ENCODE assay signal across 17 cellular contexts in the genomic region with DNA sequence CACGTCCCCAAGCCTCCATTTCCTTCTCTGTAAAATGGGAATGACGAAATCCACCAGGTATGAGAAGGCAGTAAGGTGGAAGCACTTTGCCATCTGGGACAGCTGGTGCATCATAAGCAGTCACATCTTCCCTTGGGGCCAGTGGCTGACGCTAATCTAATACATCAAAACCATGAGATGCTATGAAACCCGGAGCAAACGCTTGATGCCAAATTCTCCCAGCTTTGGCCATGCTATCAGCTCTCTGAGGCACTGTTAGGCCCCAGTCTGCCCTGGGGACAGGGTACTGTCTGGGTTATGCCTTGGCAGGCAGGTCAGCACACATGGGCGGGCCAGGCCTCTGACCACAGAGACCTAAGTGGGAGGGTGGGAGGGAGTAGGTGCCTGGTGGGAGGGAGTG.
DNase-seq lines count a peak whose midpoint lies in the region; ATAC-seq and TF ChIP-seq lines count a peak whose summit lies in the region.
"Had no signal": no experiment of that assay in that cellular context is flagged by ENCODE, and none has a peak within 500 bp of the region (broad histone marks: within the 10 kb centered on the region; RNA-seq: fewer than 3 reads in every experiment).

No MANE protein-coding gene starts in this region.

- no peaks in the 10 kb centered on the region for H3K79me2 ChIP-seq in GM23338 (replicated peaks; ENCODE audit: insufficient read depth)

- peaks cover 13% of the 10 kb centered on the region for H3K36me3 Mint-ChIP-seq in neural crest cell (ENCODE audit: low read depth)
- no peaks in the 10 kb centered on the region; the same call in 2 of the 3 replicates for H3K36me3 Mint-ChIP-seq in GM23338 (ENCODE audit: low read depth)

- H3K27ac ChIP-seq in GM23338 (ENCODE audit: low read depth): no peak overlapping the region
- H3K27ac ChIP-seq: 22Rv1; A549; BLaER1 treated with 17β-estradiol and CSF1 and Interleukin-3, amounts not matched to agents 10 nM and 100 nM had no signal

- H2AFZ ChIP-seq in GM23338: no peak overlapping the region

- no peaks in the 10 kb centered on the region for H4K20me1 ChIP-seq in GM23338 (replicated peaks; ENCODE audit: insufficient read depth)
- H4K20me1 ChIP-seq: BLaER1 treated with 17β-estradiol and CSF1 and Interleukin-3, amounts not matched to agents 10 nM and 100 nM had no signal

- TF ChIP-seq CTCF in neural crest cell (conservative IDR thresholded peaks at IDR 0.05) (no peak), GM23338 (conservative IDR thresholded peaks at IDR 0.05; ENCODE audit: low read depth in 2 of 2) (no peak)

- no peaks in the 10 kb centered on the region for H3K4me1 Mint-ChIP-seq in stimulated activated naive CD8-positive, alpha-beta T cell treated with anti-CD3 and anti-CD28 coated beads, Interleukin-15, amount 100 ng/mL, for 72 hours
- H3K4me1 Mint-ChIP-seq in neural crest cell: no peaks in the 10 kb centered on the region
- H3K4me1 Mint-ChIP-seq in GM23338: no peaks in the 10 kb centered on the region; the same call in 2 of the 3 replicates
- H3K4me1 Mint-ChIP-seq: H9 had no signal

- H3K27ac Mint-ChIP-seq in stimulated activated naive CD8-positive, alpha-beta T cell treated with anti-CD3 and anti-CD28 coated beads, Interleukin-15, amount 100 ng/mL, for 72 hours: peak overlapping the region in 1 of 2 donors; percentile 42
- peak overlapping the region; percentile 35 for H3K27ac Mint-ChIP-seq in neural crest cell (ENCODE audit: unreplicated experiment)
- no peak overlapping the region for H3K27ac Mint-ChIP-seq in GM23338
- H3K27ac Mint-ChIP-seq: CD8-positive, alpha-beta T cell; H9 had no signal

- peak; percentile 54 for ATAC-seq in stimulated activated naive CD8-positive, alpha-beta T cell treated with anti-CD3 and anti-CD28 coated beads, Interleukin-15, amount 100 ng/mL, for 72 hours
- ATAC-seq in stimulated activated naive CD8-positive, alpha-beta T cell treated with anti-CD3 and anti-CD28 coated beads, Interleukin-15, Interleukin-2, amounts not matched to agents 100 U/mL and 50 U/mL, for 24 hours: no peak
- ATAC-seq in GM23338 (no peak), GM18873 (IDR thresholded peaks at IDR 0.05; ENCODE audit: low FRiP score, unreplicated experiment) (no peak)
- ATAC-seq: A549; CD8-positive, alpha-beta T cell; HepG2 had no signal

- H3K9me2 ChIP-seq in GM23338 (ENCODE audit: insufficient read depth): 0 out of 2 replicates have a peak, but pooled peaks cover 5% of the 10 kb centered on the region

- no peaks in the 10 kb centered on the region for H3K27me3 Mint-ChIP-seq in stimulated activated naive CD8-positive, alpha-beta T cell treated with anti-CD3 and anti-CD28 coated beads, Interleukin-15, amount 100 ng/mL, for 72 hours
- no peaks in the 10 kb centered on the region for H3K27me3 Mint-ChIP-seq in neural crest cell (ENCODE audit: low read depth)
- H3K27me3 Mint-ChIP-seq in GM23338 (ENCODE audit: insufficient read depth, low read depth, poor library complexity): peaks cover 4% of the 10 kb centered on the region

- no peak overlapping the region for H3K4me3 Mint-ChIP-seq in stimulated activated naive CD8-positive, alpha-beta T cell treated with anti-CD3 and anti-CD28 coated beads, Interleukin-15, amount 100 ng/mL, for 72 hours
- no peak overlapping the region for H3K4me3 Mint-ChIP-seq in neural crest cell
- H3K4me3 Mint-ChIP-seq in GM23338: no peak overlapping the region
- H3K4me3 Mint-ChIP-seq: CD8-positive, alpha-beta T cell; H9 had no signal

- no peak overlapping the region for H3K4me3 ChIP-seq in GM23338
- H3K4me3 ChIP-seq: A549; BLaER1 treated with 17β-estradiol and CSF1 and Interleukin-3, amounts not matched to agents 10 nM and 100 nM had no signal

- no peaks in the 10 kb centered on the region for H3K36me3 ChIP-seq in GM23338 (ENCODE audit: insufficient read depth)
- H3K36me3 ChIP-seq: BLaER1 treated with 17β-estradiol and CSF1 and Interleukin-3, amounts not matched to agents 10 nM and 100 nM had no signal

- no peaks in the 10 kb centered on the region for H3K4me1 ChIP-seq in GM23338 (ENCODE audit: insufficient read depth)
- H3K4me1 ChIP-seq: A549; BLaER1 treated with 17β-estradiol and CSF1 and Interleukin-3, amounts not matched to agents 10 nM and 100 nM had no signal

- no peaks in the 10 kb centered on the region for H3F3A ChIP-seq in GM23338 (replicated peaks; ENCODE audit: low read depth)

- peak; percentile 18 for DNase-seq in NCI-H82 (lab: John Stamatoyannopoulos, UW)
- DNase-seq in NCI-H82 treated with DMSO at 0.1 percent for 48 hours (lab: John Stamatoyannopoulos, UW; ENCODE audit: unreplicated experiment): no peak
- DNase-seq in stimulated activated naive CD8-positive, alpha-beta T cell treated with anti-CD3 and anti-CD28 coated beads, Interleukin-15, amount 100 ng/mL, for 72 hours: no peak
- DNase-seq in stimulated activated naive CD8-positive, alpha-beta T cell treated with anti-CD3 and anti-CD28 coated beads, Interleukin-15, Interleukin-2, amounts not matched to agents 100 U/mL and 50 U/mL, for 24 hours: no peak
- no peak for DNase-seq in neural crest cell (ENCODE audit: low read depth, low spot score)
- DNase-seq in GM23338 (ENCODE audit: low spot score): no peak
- DNase-seq in SKM-1 (lab: John Stamatoyannopoulos, UW; ENCODE audit: unreplicated experiment): no peak
- DNase-seq: Calu3; CD8-positive, alpha-beta T cell; DMS79 treated with DMSO at 0.1 percent for 48 hours; GF-D8; H9 had no signal

- peaks cover 33 to 34% of the 10 kb centered on the region in 2 donors for H3K9me3 Mint-ChIP-seq in stimulated activated naive CD8-positive, alpha-beta T cell treated with anti-CD3 and anti-CD28 coated beads, Interleukin-15, amount 100 ng/mL, for 72 hours
- H3K9me3 Mint-ChIP-seq in neural crest cell: peaks cover 15% of the 10 kb centered on the region
- H3K9me3 Mint-ChIP-seq in GM23338: peaks cover 24% of the 10 kb centered on the region

- H3K27me3 ChIP-seq in GM23338 (ENCODE audit: insufficient read depth): no peaks in the 10 kb centered on the region
- H3K27me3 ChIP-seq: BLaER1 treated with 17β-estradiol and CSF1 and Interleukin-3, amounts not matched to agents 10 nM and 100 nM had no signal

- H3K4me2 ChIP-seq in GM23338: no peak overlapping the region
- H3K4me2 ChIP-seq: A549; BLaER1 treated with 17β-estradiol and CSF1 and Interleukin-3, amounts not matched to agents 10 nM and 100 nM had no signal

TF ChIP-seq in GM23338, 12 proteins besides CTCF, POLR2A, EP300 and RAD21 (continues in another document):
- TF ChIP-seq, protein P1, sequence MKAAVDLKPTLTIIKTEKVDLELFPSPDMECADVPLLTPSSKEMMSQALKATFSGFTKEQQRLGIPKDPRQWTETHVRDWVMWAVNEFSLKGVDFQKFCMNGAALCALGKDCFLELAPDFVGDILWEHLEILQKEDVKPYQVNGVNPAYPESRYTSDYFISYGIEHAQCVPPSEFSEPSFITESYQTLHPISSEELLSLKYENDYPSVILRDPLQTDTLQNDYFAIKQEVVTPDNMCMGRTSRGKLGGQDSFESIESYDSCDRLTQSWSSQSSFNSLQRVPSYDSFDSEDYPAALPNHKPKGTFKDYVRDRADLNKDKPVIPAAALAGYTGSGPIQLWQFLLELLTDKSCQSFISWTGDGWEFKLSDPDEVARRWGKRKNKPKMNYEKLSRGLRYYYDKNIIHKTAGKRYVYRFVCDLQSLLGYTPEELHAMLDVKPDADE (IDR thresholded peaks at IDR 0.05): no peak
- TF ChIP-seq CREB1 (CRISPR knock-in tag; IDR thresholded peaks at IDR 0.05; ENCODE audit: low read depth): no peak
- TF ChIP-seq EZH2phosphoT487 (IDR thresholded peaks at IDR 0.05; ENCODE audit: unreplicated experiment): no peak
- no peak for TF ChIP-seq STAT1 (IDR thresholded peaks at IDR 0.05; ENCODE audit: unreplicated experiment)
